1 cellular context compared by ENCODE assay signal in the genomic region with DNA sequence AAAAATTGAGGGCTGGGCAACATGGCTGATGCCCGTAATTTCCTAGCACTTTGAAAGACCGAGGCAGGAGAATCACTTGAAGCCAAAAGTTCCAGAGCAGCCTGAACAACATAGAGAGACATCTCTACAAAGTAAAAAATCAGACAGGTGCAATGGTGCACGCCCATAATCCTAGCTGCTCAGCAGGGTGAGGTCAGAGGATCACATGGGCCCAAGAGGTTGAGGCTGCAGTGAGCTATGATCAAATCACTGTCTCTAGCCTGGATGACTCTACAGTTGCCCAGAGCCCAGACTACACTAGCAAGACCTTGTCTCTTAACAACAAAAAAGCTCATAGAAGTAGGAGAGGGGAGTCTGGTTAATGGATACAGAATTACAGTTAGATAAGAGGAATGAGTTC. TPM values are rescaled to one million over a fixed set of nuclear protein-coding genes. Genes with fewer than 3 reads are reported as not detected.
"Had no signal": no experiment of that assay in that cellular context is flagged by ENCODE, and none has a peak within 500 bp of the region (broad histone marks: within the 10 kb centered on the region; RNA-seq: fewer than 3 reads in every experiment).

No MANE protein-coding gene starts in this region.

RNA-seq across cellular contexts. Expression of a gene that starts 40.3 kb away (rescaled TPM):
- total RNA-seq: OCI-LY7 had no signal
